Comparison of ENCODE assay signal across 11 cellular contexts in genomic region chr10:43846187-43846680, GRCh38.
DNase-seq lines count a peak whose midpoint lies in the region; ATAC-seq, FAIRE-seq and TF ChIP-seq lines count a peak whose summit lies in the region.
"Had no signal": no experiment of that assay in that cellular context is flagged by ENCODE, and none has a peak within 500 bp of the region (broad histone marks: within the 10 kb centered on the region; RNA-seq: fewer than 3 reads in every experiment).

No MANE protein-coding gene starts in this region.

- DNase-seq in activated CD4-positive, CD25-positive, alpha-beta regulatory T cell treated with anti-CD3 and anti-CD28 coated beads, Interleukin-2, amount 50 U/mL, for 72 hours: no peak
- peak; percentile 74 for DNase-seq in activated naive CD4-positive, alpha-beta T cell treated with anti-CD3 and anti-CD28 coated beads for 36 hours
- DNase-seq in kidney: peak; percentile 85
- DNase-seq in tibial artery: no peak
- no peak for DNase-seq in smooth muscle cell (lab: John Stamatoyannopoulos, UW; ENCODE audit: unreplicated experiment)
- DNase-seq in progenitor cell of endocrine pancreas (ENCODE audit: low spot score, unreplicated experiment): no peak

- CTCF ChIA-PET in activated naive CD4-positive, alpha-beta T cell treated with anti-CD3 and anti-CD28 coated beads for 36 hours (lab: Charles Lee): interaction anchor here (0.6 to 3.0 kb wide), 4 partner anchors 12 to 339 kb away, joined by 3 to 11 read pairs (median 4); no protein-coding TSS in a partner anchor

- no peak for FAIRE-seq in kidney (lab: Jason Lieb, UNC)
- FAIRE-seq: colon, K562 had no signal

- H3K36me3 ChIP-seq in kidney (ENCODE audit: control insufficient read depth in 1 of 2, insufficient read depth in 2 of 2, low read length in 2 of 2) (no peaks in the 10 kb centered on the region), tibial artery (no peaks in the 10 kb centered on the region), smooth muscle cell (ENCODE audit: low read depth) (no peaks in the 10 kb centered on the region)

- H3K9ac ChIP-seq in kidney (ENCODE audit: low read length in 2 of 2): no peak overlapping the region
- H3K9ac ChIP-seq in smooth muscle cell (ENCODE audit: low read depth): no peak overlapping the region

- no peaks in the 10 kb centered on the region for H4K20me1 ChIP-seq in smooth muscle cell (ENCODE audit: low read depth)

- H3K36me3 Mint-ChIP-seq in activated naive CD4-positive, alpha-beta T cell treated with anti-CD3 and anti-CD28 coated beads for 36 hours (ENCODE audit: low read depth): no peaks in the 10 kb centered on the region
- no peaks in the 10 kb centered on the region for H3K36me3 Mint-ChIP-seq in progenitor cell of endocrine pancreas (ENCODE audit: insufficient read depth)

- peak overlapping the region; percentile 74 for H3K27ac Mint-ChIP-seq in activated naive CD4-positive, alpha-beta T cell treated with anti-CD3 and anti-CD28 coated beads for 36 hours
- no peak overlapping the region for H3K27ac Mint-ChIP-seq in progenitor cell of endocrine pancreas
- H3K27ac Mint-ChIP-seq: B cell had no signal

- no peaks in the 10 kb centered on the region for H3F3A ChIP-seq in smooth muscle cell (ENCODE audit: low read depth)

- H2AFZ ChIP-seq in smooth muscle cell (ENCODE audit: low read depth): no peak overlapping the region

- ATAC-seq in activated CD4-positive, CD25-positive, alpha-beta regulatory T cell treated with anti-CD3 and anti-CD28 coated beads, Interleukin-2, amount 50 U/mL, for 24 hours: peak; percentile 51 to 63
- ATAC-seq in HG03280 (IDR thresholded peaks at IDR 0.05; ENCODE audit: unreplicated experiment): no peak
- ATAC-seq: K562 had no signal

- H3K4me3 Mint-ChIP-seq in activated naive CD4-positive, alpha-beta T cell treated with anti-CD3 and anti-CD28 coated beads for 36 hours: peak overlapping the region; percentile 58
- H3K4me3 Mint-ChIP-seq in progenitor cell of endocrine pancreas (ENCODE audit: low read depth): no peak overlapping the region
- H3K4me3 Mint-ChIP-seq: B cell had no signal

- TF ChIP-seq CTCF in kidney (IDR thresholded peaks at IDR 0.05; ENCODE audit: borderline replicate concordance, extremely low read depth, insufficient read depth): no peak
- TF ChIP-seq CTCF in tibial artery (IDR thresholded peaks at IDR 0.05): no peak
- TF ChIP-seq CTCF in smooth muscle cell (IDR thresholded peaks at IDR 0.05; ENCODE audit: borderline replicate concordance, insufficient read depth, poor library complexity, severe bottlenecking): no peak
- TF ChIP-seq CTCF in progenitor cell of endocrine pancreas (IDR thresholded peaks at IDR 0.05; ENCODE audit: unreplicated experiment): no peak

- H3K9me3 Mint-ChIP-seq in activated naive CD4-positive, alpha-beta T cell treated with anti-CD3 and anti-CD28 coated beads for 36 hours: no peaks in the 10 kb centered on the region
- no peaks in the 10 kb centered on the region for H3K9me3 Mint-ChIP-seq in progenitor cell of endocrine pancreas (ENCODE audit: low read depth)

- no peak overlapping the region for H3K4me2 ChIP-seq in smooth muscle cell

- H3K27me3 Mint-ChIP-seq in activated naive CD4-positive, alpha-beta T cell treated with anti-CD3 and anti-CD28 coated beads for 36 hours (ENCODE audit: low read depth): no peaks in the 10 kb centered on the region
- H3K27me3 Mint-ChIP-seq in progenitor cell of endocrine pancreas: peaks cover 13% of the 10 kb centered on the region

- H3K9me3 ChIP-seq in kidney (ENCODE audit: control insufficient read depth in 1 of 2, low read length in 2 of 2) (no peaks in the 10 kb centered on the region), tibial artery (no peaks in the 10 kb centered on the region), smooth muscle cell (replicated peaks; ENCODE audit: low read depth) (no peaks in the 10 kb centered on the region)

- H3K79me2 ChIP-seq in smooth muscle cell (ENCODE audit: low read depth): no peaks in the 10 kb centered on the region

- H3K4me1 Mint-ChIP-seq in activated naive CD4-positive, alpha-beta T cell treated with anti-CD3 and anti-CD28 coated beads for 36 hours (ENCODE audit: low read depth): peaks cover 18% of the 10 kb centered on the region
- no peaks in the 10 kb centered on the region for H3K4me1 Mint-ChIP-seq in progenitor cell of endocrine pancreas (ENCODE audit: low read depth)

- H3K4me3 ChIP-seq in kidney (ENCODE audit: low read length in 2 of 2): no peak overlapping the region
- no peak overlapping the region for H3K4me3 ChIP-seq in tibial artery
- no peak overlapping the region for H3K4me3 ChIP-seq in smooth muscle cell
- H3K4me3 ChIP-seq: K562 had no signal

- WGBS in smooth muscle cell (ENCODE audit: low lambda C conversion rate): 90% methylated on average over 11 of the region's 11 CpGs

- intact Hi-C loops in activated naive CD4-positive, alpha-beta T cell treated with anti-CD3 and anti-CD28 coated beads for 36 hours (cut with micrococcal nuclease): loop anchor here (2.0 kb wide), 1 partner anchor 29 kb away; no protein-coding TSS in a partner anchor
- intact Hi-C loops in kidney (cut with DNase I) (no loop called here), tibial artery (cut with DNase I; ENCODE audit: low total_unique reads) (no loop called here)

- H3K4me1 ChIP-seq in kidney (ENCODE audit: control insufficient read depth in 1 of 2, insufficient read depth in 1 of 2, low read depth in 1 of 2, low read length in 2 of 2) (peaks cover 0 to 4% of the 10 kb centered on the region in 2 donors), tibial artery (peaks cover 5 to 49% (median 30%) of the 10 kb centered on the region in 4 donors), smooth muscle cell (ENCODE audit: low read depth) (no peaks in the 10 kb centered on the region)

- H3K27me3 ChIP-seq in tibial artery (no peaks in the 10 kb centered on the region), smooth muscle cell (ENCODE audit: low read depth) (no peaks in the 10 kb centered on the region)

- H3K27ac ChIP-seq in kidney (ENCODE audit: low read depth in 2 of 2, low read length in 2 of 2): peak overlapping the region in 1 of 2 donors; percentile 59
- H3K27ac ChIP-seq in tibial artery: peak overlapping the region; percentile 66 to 68
- no peak overlapping the region for H3K27ac ChIP-seq in smooth muscle cell (ENCODE audit: low read depth)

Comparison
In these comparisons a context has a peak if more than half of its experiments do, and no peak if none do; other contexts are left out.
1. DNase-seq: peak in activated naive CD4-positive, alpha-beta T cell treated with anti-CD3 and anti-CD28 coated beads for 36 hours (single experiment) and kidney (single experiment); none in activated CD4-positive, CD25-positive, alpha-beta regulatory T cell treated with anti-CD3 and anti-CD28 coated beads, Interleukin-2, amount 50 U/mL, for 72 hours (single experiment), tibial artery (0 of 2), smooth muscle cell (single experiment) and progenitor cell of endocrine pancreas (single experiment).